ENCODE assay signal across 1 cellular context in the genomic region with DNA sequence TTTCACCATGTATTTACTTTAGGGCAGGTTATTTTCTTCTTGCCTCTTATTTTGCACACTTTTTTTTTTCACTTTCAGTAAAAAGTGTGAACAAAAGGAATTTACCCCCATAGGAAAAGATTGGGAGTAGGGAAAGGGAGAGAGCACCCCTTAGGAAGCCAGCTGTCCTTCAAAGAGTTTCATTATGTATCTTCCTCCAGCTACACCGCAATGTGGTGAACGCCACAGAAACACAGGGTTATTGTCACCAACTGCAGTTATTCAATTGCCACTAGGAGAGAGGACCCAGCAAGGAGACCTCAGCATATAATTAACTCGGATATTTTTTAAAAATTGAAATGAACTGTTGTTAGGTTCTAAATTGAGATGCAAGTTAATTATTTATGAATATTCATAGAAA.
A peak's percentile ranks its signal among the peaks of the same experiment; 100 is the strongest.
TF ChIP-seq lines count a peak whose summit lies in the region.

No MANE protein-coding gene starts in this region.

TF ChIP-seq in GM12878, 131 proteins besides CTCF, POLR2A, EP300 and RAD21 (continued from another document and continues in another):
- TF ChIP-seq, protein P1, sequence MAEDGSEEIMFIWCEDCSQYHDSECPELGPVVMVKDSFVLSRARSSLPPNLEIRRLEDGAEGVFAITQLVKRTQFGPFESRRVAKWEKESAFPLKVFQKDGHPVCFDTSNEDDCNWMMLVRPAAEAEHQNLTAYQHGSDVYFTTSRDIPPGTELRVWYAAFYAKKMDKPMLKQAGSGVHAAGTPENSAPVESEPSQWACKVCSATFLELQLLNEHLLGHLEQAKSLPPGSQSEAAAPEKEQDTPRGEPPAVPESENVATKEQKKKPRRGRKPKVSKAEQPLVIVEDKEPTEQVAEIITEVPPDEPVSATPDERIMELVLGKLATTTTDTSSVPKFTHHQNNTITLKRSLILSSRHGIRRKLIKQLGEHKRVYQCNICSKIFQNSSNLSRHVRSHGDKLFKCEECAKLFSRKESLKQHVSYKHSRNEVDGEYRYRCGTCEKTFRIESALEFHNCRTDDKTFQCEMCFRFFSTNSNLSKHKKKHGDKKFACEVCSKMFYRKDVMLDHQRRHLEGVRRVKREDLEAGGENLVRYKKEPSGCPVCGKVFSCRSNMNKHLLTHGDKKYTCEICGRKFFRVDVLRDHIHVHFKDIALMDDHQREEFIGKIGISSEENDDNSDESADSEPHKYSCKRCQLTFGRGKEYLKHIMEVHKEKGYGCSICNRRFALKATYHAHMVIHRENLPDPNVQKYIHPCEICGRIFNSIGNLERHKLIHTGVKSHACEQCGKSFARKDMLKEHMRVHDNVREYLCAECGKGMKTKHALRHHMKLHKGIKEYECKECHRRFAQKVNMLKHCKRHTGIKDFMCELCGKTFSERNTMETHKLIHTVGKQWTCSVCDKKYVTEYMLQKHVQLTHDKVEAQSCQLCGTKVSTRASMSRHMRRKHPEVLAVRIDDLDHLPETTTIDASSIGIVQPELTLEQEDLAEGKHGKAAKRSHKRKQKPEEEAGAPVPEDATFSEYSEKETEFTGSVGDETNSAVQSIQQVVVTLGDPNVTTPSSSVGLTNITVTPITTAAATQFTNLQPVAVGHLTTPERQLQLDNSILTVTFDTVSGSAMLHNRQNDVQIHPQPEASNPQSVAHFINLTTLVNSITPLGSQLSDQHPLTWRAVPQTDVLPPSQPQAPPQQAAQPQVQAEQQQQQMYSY (CRISPR knock-in tag; IDR thresholded peaks at IDR 0.05), result no peak
- no peak for TF ChIP-seq TARDBP (IDR thresholded peaks at IDR 0.05; ENCODE audit: borderline replicate concordance)
- no peak for TF ChIP-seq KLF5 (IDR thresholded peaks at IDR 0.05; ENCODE audit: partially characterized antibody)
- TF ChIP-seq NR2C1 (IDR thresholded peaks at IDR 0.05), result no peak
- no peak for TF ChIP-seq RELA (IDR thresholded peaks at IDR 0.05; ENCODE audit: borderline replicate concordance, partially characterized antibody)
- no peak for TF ChIP-seq ZNF384 (IDR thresholded peaks at IDR 0.05; ENCODE audit: borderline replicate concordance, low read depth, low read length)
- TF ChIP-seq BHLHE40 (IDR thresholded peaks at IDR 0.05; ENCODE audit: borderline replicate concordance in 1 of 2, low read depth in 2 of 2, low read length in 1 of 2), result no peak
- no peak for TF ChIP-seq NRF1 (conservative IDR thresholded peaks at IDR 0.05; ENCODE audit: low read depth, low read length)
- no peak for TF ChIP-seq SRF (IDR thresholded peaks at IDR 0.05; ENCODE audit: low read depth in 2 of 2, low read length in 2 of 2)
- no peak for TF ChIP-seq SMAD1 (IDR thresholded peaks at IDR 0.05; ENCODE audit: low read depth, partially characterized antibody)
- TF ChIP-seq, protein P2, sequence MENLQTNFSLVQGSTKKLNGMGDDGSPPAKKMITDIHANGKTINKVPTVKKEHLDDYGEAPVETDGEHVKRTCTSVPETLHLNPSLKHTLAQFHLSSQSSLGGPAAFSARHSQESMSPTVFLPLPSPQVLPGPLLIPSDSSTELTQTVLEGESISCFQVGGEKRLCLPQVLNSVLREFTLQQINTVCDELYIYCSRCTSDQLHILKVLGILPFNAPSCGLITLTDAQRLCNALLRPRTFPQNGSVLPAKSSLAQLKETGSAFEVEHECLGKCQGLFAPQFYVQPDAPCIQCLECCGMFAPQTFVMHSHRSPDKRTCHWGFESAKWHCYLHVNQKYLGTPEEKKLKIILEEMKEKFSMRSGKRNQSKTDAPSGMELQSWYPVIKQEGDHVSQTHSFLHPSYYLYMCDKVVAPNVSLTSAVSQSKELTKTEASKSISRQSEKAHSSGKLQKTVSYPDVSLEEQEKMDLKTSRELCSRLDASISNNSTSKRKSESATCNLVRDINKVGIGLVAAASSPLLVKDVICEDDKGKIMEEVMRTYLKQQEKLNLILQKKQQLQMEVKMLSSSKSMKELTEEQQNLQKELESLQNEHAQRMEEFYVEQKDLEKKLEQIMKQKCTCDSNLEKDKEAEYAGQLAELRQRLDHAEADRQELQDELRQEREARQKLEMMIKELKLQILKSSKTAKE (IDR thresholded peaks at IDR 0.05; ENCODE audit: low read depth, poor library complexity, severe bottlenecking), result no peak
- TF ChIP-seq BMI1 (IDR thresholded peaks at IDR 0.05; ENCODE audit: borderline replicate concordance), result no peak
- 0 out of 2 replicates have a peak, but pooled peaks have one; percentile 70 for TF ChIP-seq ZSCAN29 (IDR thresholded peaks at IDR 0.05)
- TF ChIP-seq NR2F1 (conservative IDR thresholded peaks at IDR 0.05), result no peak
- no peak for TF ChIP-seq FOXK2 (IDR thresholded peaks at IDR 0.05)
- 0 out of 2 replicates have a peak, but pooled peaks have one; percentile 37 for TF ChIP-seq ZBED1 (IDR thresholded peaks at IDR 0.05; ENCODE audit: borderline replicate concordance)
- no peak for TF ChIP-seq CBX5 (IDR thresholded peaks at IDR 0.05; ENCODE audit: low read depth)
- no peak for TF ChIP-seq MYB (IDR thresholded peaks at IDR 0.05; ENCODE audit: borderline replicate concordance, low read depth, low read length)
- no peak for TF ChIP-seq RB1 (IDR thresholded peaks at IDR 0.05; ENCODE audit: borderline replicate concordance)
- no peak for TF ChIP-seq ATF7 (IDR thresholded peaks at IDR 0.05; ENCODE audit: low read depth)
- TF ChIP-seq, protein P3, sequence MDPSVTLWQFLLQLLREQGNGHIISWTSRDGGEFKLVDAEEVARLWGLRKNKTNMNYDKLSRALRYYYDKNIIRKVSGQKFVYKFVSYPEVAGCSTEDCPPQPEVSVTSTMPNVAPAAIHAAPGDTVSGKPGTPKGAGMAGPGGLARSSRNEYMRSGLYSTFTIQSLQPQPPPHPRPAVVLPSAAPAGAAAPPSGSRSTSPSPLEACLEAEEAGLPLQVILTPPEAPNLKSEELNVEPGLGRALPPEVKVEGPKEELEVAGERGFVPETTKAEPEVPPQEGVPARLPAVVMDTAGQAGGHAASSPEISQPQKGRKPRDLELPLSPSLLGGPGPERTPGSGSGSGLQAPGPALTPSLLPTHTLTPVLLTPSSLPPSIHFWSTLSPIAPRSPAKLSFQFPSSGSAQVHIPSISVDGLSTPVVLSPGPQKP (IDR thresholded peaks at IDR 0.05; ENCODE audit: low read depth, low read length), result no peak
- TF ChIP-seq TCF12 (IDR thresholded peaks at IDR 0.05; ENCODE audit: low read depth, low read length), result peak; percentile 33; the same call in 1 of the 2 replicates
- TF ChIP-seq EZH2 (IDR thresholded peaks at IDR 0.05; ENCODE audit: borderline replicate concordance, control insufficient read depth, low read depth, low read length), result no peak
- no peak for TF ChIP-seq LARP7 (IDR thresholded peaks at IDR 0.05)
- no peak for TF ChIP-seq HDAC6 (IDR thresholded peaks at IDR 0.05; ENCODE audit: unreplicated experiment)
- peak; percentile 69; the same call in 1 of the 2 replicates for TF ChIP-seq NFIC (IDR thresholded peaks at IDR 0.05; ENCODE audit: low read depth, low read length)
- no peak for TF ChIP-seq CHD1 (IDR thresholded peaks at IDR 0.05; ENCODE audit: low read depth, low read length)
- no peak for TF ChIP-seq NBN (IDR thresholded peaks at IDR 0.05)
- TF ChIP-seq, protein P4, sequence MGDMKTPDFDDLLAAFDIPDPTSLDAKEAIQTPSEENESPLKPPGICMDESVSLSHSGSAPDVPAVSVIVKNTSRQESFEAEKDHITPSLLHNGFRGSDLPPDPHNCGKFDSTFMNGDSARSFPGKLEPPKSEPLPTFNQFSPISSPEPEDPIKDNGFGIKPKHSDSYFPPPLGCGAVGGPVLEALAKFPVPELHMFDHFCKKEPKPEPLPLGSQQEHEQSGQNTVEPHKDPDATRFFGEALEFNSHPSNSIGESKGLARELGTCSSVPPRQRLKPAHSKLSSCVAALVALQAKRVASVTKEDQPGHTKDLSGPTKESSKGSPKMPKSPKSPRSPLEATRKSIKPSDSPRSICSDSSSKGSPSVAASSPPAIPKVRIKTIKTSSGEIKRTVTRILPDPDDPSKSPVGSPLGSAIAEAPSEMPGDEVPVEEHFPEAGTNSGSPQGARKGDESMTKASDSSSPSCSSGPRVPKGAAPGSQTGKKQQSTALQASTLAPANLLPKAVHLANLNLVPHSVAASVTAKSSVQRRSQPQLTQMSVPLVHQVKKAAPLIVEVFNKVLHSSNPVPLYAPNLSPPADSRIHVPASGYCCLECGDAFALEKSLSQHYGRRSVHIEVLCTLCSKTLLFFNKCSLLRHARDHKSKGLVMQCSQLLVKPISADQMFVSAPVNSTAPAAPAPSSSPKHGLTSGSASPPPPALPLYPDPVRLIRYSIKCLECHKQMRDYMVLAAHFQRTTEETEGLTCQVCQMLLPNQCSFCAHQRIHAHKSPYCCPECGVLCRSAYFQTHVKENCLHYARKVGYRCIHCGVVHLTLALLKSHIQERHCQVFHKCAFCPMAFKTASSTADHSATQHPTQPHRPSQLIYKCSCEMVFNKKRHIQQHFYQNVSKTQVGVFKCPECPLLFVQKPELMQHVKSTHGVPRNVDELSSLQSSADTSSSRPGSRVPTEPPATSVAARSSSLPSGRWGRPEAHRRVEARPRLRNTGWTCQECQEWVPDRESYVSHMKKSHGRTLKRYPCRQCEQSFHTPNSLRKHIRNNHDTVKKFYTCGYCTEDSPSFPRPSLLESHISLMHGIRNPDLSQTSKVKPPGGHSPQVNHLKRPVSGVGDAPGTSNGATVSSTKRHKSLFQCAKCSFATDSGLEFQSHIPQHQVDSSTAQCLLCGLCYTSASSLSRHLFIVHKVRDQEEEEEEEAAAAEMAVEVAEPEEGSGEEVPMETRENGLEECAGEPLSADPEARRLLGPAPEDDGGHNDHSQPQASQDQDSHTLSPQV (IDR thresholded peaks at IDR 0.05), result no peak
- no peak for TF ChIP-seq PML (IDR thresholded peaks at IDR 0.05; ENCODE audit: low read length)
- TF ChIP-seq, protein P5, sequence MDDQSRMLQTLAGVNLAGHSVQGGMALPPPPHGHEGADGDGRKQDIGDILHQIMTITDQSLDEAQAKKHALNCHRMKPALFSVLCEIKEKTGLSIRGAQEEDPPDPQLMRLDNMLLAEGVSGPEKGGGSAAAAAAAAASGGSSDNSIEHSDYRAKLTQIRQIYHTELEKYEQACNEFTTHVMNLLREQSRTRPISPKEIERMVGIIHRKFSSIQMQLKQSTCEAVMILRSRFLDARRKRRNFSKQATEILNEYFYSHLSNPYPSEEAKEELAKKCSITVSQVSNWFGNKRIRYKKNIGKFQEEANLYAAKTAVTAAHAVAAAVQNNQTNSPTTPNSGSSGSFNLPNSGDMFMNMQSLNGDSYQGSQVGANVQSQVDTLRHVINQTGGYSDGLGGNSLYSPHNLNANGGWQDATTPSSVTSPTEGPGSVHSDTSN (IDR thresholded peaks at IDR 0.05; ENCODE audit: insufficient replicate concordance, low read depth, low read length), result no peak
- TF ChIP-seq, protein P6, sequence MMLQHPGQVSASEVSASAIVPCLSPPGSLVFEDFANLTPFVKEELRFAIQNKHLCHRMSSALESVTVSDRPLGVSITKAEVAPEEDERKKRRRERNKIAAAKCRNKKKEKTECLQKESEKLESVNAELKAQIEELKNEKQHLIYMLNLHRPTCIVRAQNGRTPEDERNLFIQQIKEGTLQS (IDR thresholded peaks at IDR 0.05; ENCODE audit: borderline replicate concordance, extremely low read depth, low read depth, low read length), result no peak
- peak; percentile 56 for TF ChIP-seq FOXM1 (IDR thresholded peaks at IDR 0.05; ENCODE audit: low read depth, low read length)
- no peak for TF ChIP-seq SREBF2 (IDR thresholded peaks at IDR 0.05; ENCODE audit: low read length)
- TF ChIP-seq, protein P7, sequence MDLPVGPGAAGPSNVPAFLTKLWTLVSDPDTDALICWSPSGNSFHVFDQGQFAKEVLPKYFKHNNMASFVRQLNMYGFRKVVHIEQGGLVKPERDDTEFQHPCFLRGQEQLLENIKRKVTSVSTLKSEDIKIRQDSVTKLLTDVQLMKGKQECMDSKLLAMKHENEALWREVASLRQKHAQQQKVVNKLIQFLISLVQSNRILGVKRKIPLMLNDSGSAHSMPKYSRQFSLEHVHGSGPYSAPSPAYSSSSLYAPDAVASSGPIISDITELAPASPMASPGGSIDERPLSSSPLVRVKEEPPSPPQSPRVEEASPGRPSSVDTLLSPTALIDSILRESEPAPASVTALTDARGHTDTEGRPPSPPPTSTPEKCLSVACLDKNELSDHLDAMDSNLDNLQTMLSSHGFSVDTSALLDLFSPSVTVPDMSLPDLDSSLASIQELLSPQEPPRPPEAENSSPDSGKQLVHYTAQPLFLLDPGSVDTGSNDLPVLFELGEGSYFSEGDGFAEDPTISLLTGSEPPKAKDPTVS (IDR thresholded peaks at IDR 0.05; ENCODE audit: low read depth, low read length), result no peak
- no peak for TF ChIP-seq SUPT20H (IDR thresholded peaks at IDR 0.05; ENCODE audit: borderline replicate concordance, control insufficient read depth, low read depth, low read length)
- TF ChIP-seq STAT3 (IDR thresholded peaks at IDR 0.05; ENCODE audit: low read depth, low read length), result no peak
- TF ChIP-seq, protein P8, sequence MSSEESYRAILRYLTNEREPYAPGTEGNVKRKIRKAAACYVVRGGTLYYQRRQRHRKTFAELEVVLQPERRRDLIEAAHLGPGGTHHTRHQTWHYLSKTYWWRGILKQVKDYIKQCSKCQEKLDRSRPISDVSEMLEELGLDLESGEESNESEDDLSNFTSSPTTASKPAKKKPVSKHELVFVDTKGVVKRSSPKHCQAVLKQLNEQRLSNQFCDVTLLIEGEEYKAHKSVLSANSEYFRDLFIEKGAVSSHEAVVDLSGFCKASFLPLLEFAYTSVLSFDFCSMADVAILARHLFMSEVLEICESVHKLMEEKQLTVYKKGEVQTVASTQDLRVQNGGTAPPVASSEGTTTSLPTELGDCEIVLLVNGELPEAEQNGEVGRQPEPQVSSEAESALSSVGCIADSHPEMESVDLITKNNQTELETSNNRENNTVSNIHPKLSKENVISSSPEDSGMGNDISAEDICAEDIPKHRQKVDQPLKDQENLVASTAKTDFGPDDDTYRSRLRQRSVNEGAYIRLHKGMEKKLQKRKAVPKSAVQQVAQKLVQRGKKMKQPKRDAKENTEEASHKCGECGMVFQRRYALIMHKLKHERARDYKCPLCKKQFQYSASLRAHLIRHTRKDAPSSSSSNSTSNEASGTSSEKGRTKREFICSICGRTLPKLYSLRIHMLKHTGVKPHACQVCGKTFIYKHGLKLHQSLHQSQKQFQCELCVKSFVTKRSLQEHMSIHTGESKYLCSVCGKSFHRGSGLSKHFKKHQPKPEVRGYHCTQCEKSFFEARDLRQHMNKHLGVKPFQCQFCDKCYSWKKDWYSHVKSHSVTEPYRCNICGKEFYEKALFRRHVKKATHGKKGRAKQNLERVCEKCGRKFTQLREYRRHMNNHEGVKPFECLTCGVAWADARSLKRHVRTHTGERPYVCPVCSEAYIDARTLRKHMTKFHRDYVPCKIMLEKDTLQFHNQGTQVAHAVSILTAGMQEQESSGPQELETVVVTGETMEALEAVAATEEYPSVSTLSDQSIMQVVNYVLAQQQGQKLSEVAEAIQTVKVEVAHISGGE (CRISPR knock-in tag; IDR thresholded peaks at IDR 0.05), result no peak
- no peak for TF ChIP-seq GABPA (IDR thresholded peaks at IDR 0.05; ENCODE audit: low read depth)
- TF ChIP-seq, protein P9, sequence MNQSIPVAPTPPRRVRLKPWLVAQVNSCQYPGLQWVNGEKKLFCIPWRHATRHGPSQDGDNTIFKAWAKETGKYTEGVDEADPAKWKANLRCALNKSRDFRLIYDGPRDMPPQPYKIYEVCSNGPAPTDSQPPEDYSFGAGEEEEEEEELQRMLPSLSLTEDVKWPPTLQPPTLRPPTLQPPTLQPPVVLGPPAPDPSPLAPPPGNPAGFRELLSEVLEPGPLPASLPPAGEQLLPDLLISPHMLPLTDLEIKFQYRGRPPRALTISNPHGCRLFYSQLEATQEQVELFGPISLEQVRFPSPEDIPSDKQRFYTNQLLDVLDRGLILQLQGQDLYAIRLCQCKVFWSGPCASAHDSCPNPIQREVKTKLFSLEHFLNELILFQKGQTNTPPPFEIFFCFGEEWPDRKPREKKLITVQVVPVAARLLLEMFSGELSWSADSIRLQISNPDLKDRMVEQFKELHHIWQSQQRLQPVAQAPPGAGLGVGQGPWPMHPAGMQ (IDR thresholded peaks at IDR 0.05; ENCODE audit: borderline replicate concordance), result no peak
- TF ChIP-seq ASH2L (IDR thresholded peaks at IDR 0.05; ENCODE audit: borderline replicate concordance, low read depth), result no peak
- no peak for TF ChIP-seq ETV6 (conservative IDR thresholded peaks at IDR 0.05 in 1 of 2, IDR thresholded peaks at IDR 0.05 in 1 of 2; ENCODE audit: borderline replicate concordance in 1 of 2, low read depth in 1 of 2)
- no peak for TF ChIP-seq BRCA1 (IDR thresholded peaks at IDR 0.05; ENCODE audit: low read depth, low read length)
